ENCODE assay signal across 1 cellular context in the genomic region with DNA sequence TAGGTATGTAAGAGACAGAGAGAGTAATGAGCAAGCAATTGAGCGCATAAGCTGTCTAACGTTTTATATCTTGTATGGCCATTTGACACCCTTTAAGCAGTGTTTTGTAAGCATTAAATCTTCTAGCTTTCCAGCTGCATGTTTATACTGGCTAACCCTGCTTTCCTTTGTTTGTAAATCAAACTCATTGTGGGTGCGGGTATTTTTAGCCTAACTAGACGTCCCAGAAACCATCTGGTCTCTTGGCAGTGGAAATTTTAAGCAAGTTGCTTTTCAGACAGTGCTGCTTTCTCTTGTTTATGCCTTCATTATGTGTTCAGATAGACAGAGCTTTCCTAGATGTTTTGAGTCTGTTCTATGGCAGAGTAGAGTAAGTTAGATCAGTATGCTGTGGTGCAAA.
TF ChIP-seq lines count a peak whose summit lies in the region.

No MANE protein-coding gene starts in this region.

TF ChIP-seq in HepG2, 621 proteins besides CTCF, POLR2A, EP300 and RAD21 (continued from another document):
- TF ChIP-seq CEBPG (CRISPR knock-in tag; IDR thresholded peaks at IDR 0.05) (no peak), ZNF207 (IDR thresholded peaks at IDR 0.05; ENCODE audit: borderline replicate concordance) (no peak), ZSCAN21 (CRISPR knock-in tag; IDR thresholded peaks at IDR 0.05; ENCODE audit: borderline replicate concordance) (no peak), ZBTB8A (CRISPR knock-in tag; IDR thresholded peaks at IDR 0.05; ENCODE audit: borderline replicate concordance, low read depth) (no peak), SNRNP70 (IDR thresholded peaks at IDR 0.05; ENCODE audit: low read depth, low read length) (no peak), NKX3-1 (CRISPR knock-in tag; IDR thresholded peaks at IDR 0.05) (no peak), ZNF501 (CRISPR knock-in tag; IDR thresholded peaks at IDR 0.05) (no peak), RFXAP (CRISPR knock-in tag; IDR thresholded peaks at IDR 0.05; ENCODE audit: borderline replicate concordance) (no peak)
- TF ChIP-seq, protein P1, sequence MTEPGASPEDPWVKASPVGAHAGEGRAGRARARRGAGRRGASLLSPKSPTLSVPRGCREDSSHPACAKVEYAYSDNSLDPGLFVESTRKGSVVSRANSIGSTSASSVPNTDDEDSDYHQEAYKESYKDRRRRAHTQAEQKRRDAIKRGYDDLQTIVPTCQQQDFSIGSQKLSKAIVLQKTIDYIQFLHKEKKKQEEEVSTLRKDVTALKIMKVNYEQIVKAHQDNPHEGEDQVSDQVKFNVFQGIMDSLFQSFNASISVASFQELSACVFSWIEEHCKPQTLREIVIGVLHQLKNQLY (CRISPR knock-in tag; IDR thresholded peaks at IDR 0.05), result no peak
